8 cellular contexts compared by ENCODE assay signal in genomic region chr14:91230363-91231035, GRCh38. TPM values are rescaled to one million over a fixed set of nuclear protein-coding genes. Genes with fewer than 3 reads are reported as not detected.
DNase-seq lines count a peak whose midpoint lies in the region; ATAC-seq and TF ChIP-seq lines count a peak whose summit lies in the region.
"Had no signal": no experiment of that assay in that cellular context is flagged by ENCODE, and none has a peak within 500 bp of the region (broad histone marks: within the 10 kb centered on the region; RNA-seq: fewer than 3 reads in every experiment).

No MANE protein-coding gene starts in this region.

- intact Hi-C loops in natural killer cell (cut with micrococcal nuclease): no loop called here

- H3K36me3 ChIP-seq in Loucy (ENCODE audit: insufficient read depth, low read length): no peaks in the 10 kb centered on the region; the same call in 1 of the 2 replicates

- H3K4me2 ChIP-seq in Loucy (ENCODE audit: low read depth, low read length, poor library complexity, severe bottlenecking): peak overlapping the region; percentile 57

- H3K4me3 Mint-ChIP-seq in activated naive CD8-positive, alpha-beta T cell treated with anti-CD3 and anti-CD28 coated beads, Interleukin-2, amount 50 U/mL, for 24 hours: peak overlapping the region; percentile 81
- H3K4me3 Mint-ChIP-seq in natural killer cell: peak overlapping the region; percentile 81

- ATAC-seq in activated naive CD8-positive, alpha-beta T cell treated with anti-CD3 and anti-CD28 coated beads, Interleukin-2, amount 50 U/mL, for 24 hours: no peak
- ATAC-seq in natural killer cell: no peak
- ATAC-seq in HG03432 (IDR thresholded peaks at IDR 0.05; ENCODE audit: unreplicated experiment): no peak

- peaks cover 41% of the 10 kb centered on the region for H3K36me3 Mint-ChIP-seq in activated naive CD8-positive, alpha-beta T cell treated with anti-CD3 and anti-CD28 coated beads, Interleukin-2, amount 50 U/mL, for 24 hours (ENCODE audit: low read depth)
- H3K36me3 Mint-ChIP-seq in natural killer cell: no peaks in the 10 kb centered on the region

- no peaks in the 10 kb centered on the region for H3K79me2 ChIP-seq in Loucy (ENCODE audit: insufficient read depth, low read length)

- DNase-seq in EH (ENCODE audit: low read depth) (peak; percentile 40), natural killer cell (no peak), SKM-1 treated with dmso at 0.1 percent for 144 hours (lab: John Stamatoyannopoulos, UW; ENCODE audit: unreplicated experiment) (no peak)
- no peak for DNase-seq in activated naive CD8-positive, alpha-beta T cell treated with anti-CD3 and anti-CD28 coated beads, Interleukin-2, amount 50 U/mL, for 24 hours
- no peak for DNase-seq in NK-92 treated with Interleukin-12 subunit alpha and Interleukin-12 subunit beta, amount 100 ng/mL, for 24 hours (lab: John Stamatoyannopoulos, UW)
- DNase-seq: NCI-H2081 had no signal

- H3K27ac Mint-ChIP-seq in activated naive CD8-positive, alpha-beta T cell treated with anti-CD3 and anti-CD28 coated beads, Interleukin-2, amount 50 U/mL, for 24 hours: peak overlapping the region; percentile 99
- peak overlapping the region; percentile 98 to 100 for H3K27ac Mint-ChIP-seq in natural killer cell

- H4K20me1 ChIP-seq in Loucy (ENCODE audit: insufficient read depth, low read length, poor library complexity, severe bottlenecking): peaks cover 10% of the 10 kb centered on the region

- H3K9me3 Mint-ChIP-seq in activated naive CD8-positive, alpha-beta T cell treated with anti-CD3 and anti-CD28 coated beads, Interleukin-2, amount 50 U/mL, for 24 hours: peaks cover 9% of the 10 kb centered on the region
- H3K9me3 Mint-ChIP-seq in natural killer cell: peaks cover 0 to 2% of the 10 kb centered on the region in 2 donors

- H3K4me1 ChIP-seq in Loucy (ENCODE audit: insufficient read depth, low read length, poor library complexity, severe bottlenecking): peaks cover 50% of the 10 kb centered on the region

- H3K27me3 Mint-ChIP-seq in activated naive CD8-positive, alpha-beta T cell treated with anti-CD3 and anti-CD28 coated beads, Interleukin-2, amount 50 U/mL, for 24 hours: peaks cover 5% of the 10 kb centered on the region
- no peaks in the 10 kb centered on the region for H3K27me3 Mint-ChIP-seq in natural killer cell (ENCODE audit: low read depth in 2 of 2)

- H3K9me2 ChIP-seq in Loucy (replicated peaks; ENCODE audit: low read depth, low read length): no peaks in the 10 kb centered on the region

- no peak overlapping the region for H3K4me3 ChIP-seq in Loucy (ENCODE audit: low read length, poor library complexity, severe bottlenecking)

- H2AFZ ChIP-seq in Loucy (ENCODE audit: low read length): no peak overlapping the region

- peaks cover 77% of the 10 kb centered on the region for H3K4me1 Mint-ChIP-seq in activated naive CD8-positive, alpha-beta T cell treated with anti-CD3 and anti-CD28 coated beads, Interleukin-2, amount 50 U/mL, for 24 hours
- H3K4me1 Mint-ChIP-seq in natural killer cell: peaks cover 80 to 90% of the 10 kb centered on the region in 2 donors

- peaks cover 12% of the 10 kb centered on the region for H3K27me3 ChIP-seq in Loucy (ENCODE audit: insufficient read depth, low read length, poor library complexity, severe bottlenecking)

- H3K9ac ChIP-seq in Loucy (ENCODE audit: low read depth, low read length, poor library complexity, severe bottlenecking): no peak overlapping the region

- TF ChIP-seq CTCF in Loucy (conservative IDR thresholded peaks at IDR 0.05; ENCODE audit: low read length) (no peak), natural killer cell (IDR thresholded peaks at IDR 0.05) (no peak)

- no peaks in the 10 kb centered on the region for H3F3A ChIP-seq in Loucy (ENCODE audit: low read depth)

- no peaks in the 10 kb centered on the region for H3K9me3 ChIP-seq in Loucy (ENCODE audit: insufficient read depth, low read depth, low read length)

RNA-seq across cellular contexts. Expression of gene GPR68, which starts 14.0 kb away (rescaled TPM):
- total RNA-seq in natural killer cell: 10 to 100 TPM in 2 of 3 donors, 1 to 10 TPM in 1; 7.6 to 24.0 (median 15.7) TPM
